In the genomic region with DNA sequence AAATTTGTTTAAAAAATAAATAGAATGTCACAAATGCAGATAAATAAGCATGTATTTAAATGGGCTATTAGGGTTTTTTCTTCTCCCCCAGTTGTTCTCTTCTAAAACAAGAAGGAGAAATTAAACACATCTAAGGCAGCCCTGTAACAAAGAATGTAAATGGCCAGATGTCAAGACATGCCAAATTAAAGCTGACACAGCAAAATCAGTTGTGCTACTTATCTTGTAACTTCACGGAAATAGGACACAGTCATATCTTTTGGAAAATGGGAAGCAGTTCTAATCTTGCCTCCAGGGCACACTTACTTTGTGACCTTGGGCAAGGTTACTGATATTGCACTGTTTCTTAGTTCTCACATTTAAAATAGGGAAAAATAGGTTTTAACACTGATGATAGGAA, we compare ENCODE assay signal across 21 cellular contexts.
"Had no signal": no experiment of that assay in that cellular context is flagged by ENCODE, and none has a peak within 500 bp of the region (broad histone marks: within the 10 kb centered on the region; RNA-seq: fewer than 3 reads in every experiment).

No MANE protein-coding gene starts in this region.

- H3K27ac ChIP-seq: hepatocyte, left ventricle myocardium inferior, ovary, right atrium auricular region, skin epidermis, tibial nerve, uterus had no signal

- H3K4me2 ChIP-seq: hepatocyte had no signal

- H3K79me2 ChIP-seq: hepatocyte had no signal

- H3K36me3 ChIP-seq: left ventricle myocardium inferior, ovary, right atrium auricular region, tibial nerve, uterus had no signal

- ATAC-seq: natural killer cell; sciatic nerve; stimulated activated memory B cell treated with anti-CD40 and anti-IgM and Interleukin-4, amounts not matched to agents 10 μg/mL and 1 μg/mL and 100 μg/mL, for 72 hours; stimulated activated naive CD8-positive, alpha-beta T cell treated with anti-CD3 and anti-CD28 coated beads, Interleukin-15, amount 100 ng/mL, for 72 hours had no signal

- DNase-seq: islet precursor cell; left ventricle myocardium inferior; mesendoderm; naive B cell; natural killer cell; ovary; stimulated activated CD4-positive, alpha-beta T cell treated with anti-CD3 and anti-CD28 coated beads, Interleukin-1b, Interleukin-23, amount 100 ng/mL, for 48 hours; stimulated activated CD4-positive, alpha-beta T cell treated with anti-CD3 and anti-CD28 coated beads, Interleukin-2, amount 100 ng/mL, for 48 hours; stimulated activated CD4-positive, alpha-beta T cell treated with anti-CD3 and anti-CD28 coated beads, Interleukin-4, amount 100 ng/mL, for 4 hours; stimulated activated CD8-positive, alpha-beta memory T cell treated with anti-CD3 and anti-CD28 coated beads, Interleukin-4, amount 100 ng/mL, for 48 hours; stimulated activated naive CD4-positive, alpha-beta T cell treated with Interleukin-2 at 50 U/mL for 16 hours; stimulated activated naive CD8-positive, alpha-beta T cell treated with anti-CD3 and anti-CD28 coated beads, Interleukin-15, amount 100 ng/mL, for 72 hours; substantia nigra; uterus had no signal

- H3K27me3 ChIP-seq: hepatocyte, ovary, right atrium auricular region, tibial nerve, uterus had no signal

- H3K4me3 ChIP-seq: hepatocyte, left ventricle myocardium inferior, lung, ovary, right atrium auricular region, skin epidermis, tibial nerve, uterus had no signal

- H2AFZ ChIP-seq: hepatocyte had no signal

- H3K9me3 ChIP-seq: ovary, right atrium auricular region, uterus had no signal

- H3K4me1 ChIP-seq: left ventricle myocardium inferior, right atrium auricular region, uterus had no signal
